Comparison of ENCODE assay signal across 17 cellular contexts in genomic region chr4:175884048-175884447, GRCh38.
"Had no signal": no experiment of that assay in that cellular context is flagged by ENCODE, and none has a peak within 500 bp of the region (broad histone marks: within the 10 kb centered on the region; RNA-seq: fewer than 3 reads in every experiment).

No MANE protein-coding gene starts in this region.

- ATAC-seq: activated naive CD4-positive, alpha-beta T cell treated with anti-CD3 and anti-CD28 coated beads, Interleukin-2, amount 50 U/mL, for 72 hours; activated T-helper 17 cell treated with anti-CD3 and anti-CD28 coated beads, Interleukin-2, amount 50 U/mL, for 72 hours; naive thymus-derived CD8-positive, alpha-beta T cell; stimulated activated naive B cell treated with anti-CD40 and anti-IgM and Interleukin-4, amounts not matched to agents 10 μg/mL and 1 μg/mL and 100 μg/mL, for 72 hours; WTC11 had no signal

- DNase-seq: activated T-cell treated with anti-CD3 and anti-CD28 coated beads, Interleukin-2, amount 50 U/mL, for 1 hour; cortex of kidney; foreskin fibroblast; glutamatergic neuron; immature natural killer cell; kidney glomerular epithelial cell; left ventricle myocardium inferior; naive thymus-derived CD8-positive, alpha-beta T cell; retina; stimulated activated CD4-positive, alpha-beta T cell treated with anti-CD3 and anti-CD28 coated beads, Interleukin-2, amount 100 ng/mL, for 48 hours; stimulated activated CD8-positive, alpha-beta memory T cell treated with anti-CD3 and anti-CD28 coated beads, Interleukin-4, amount 100 ng/mL, for 48 hours; stimulated activated naive B cell treated with anti-CD40 and anti-IgM and Interleukin-4, amounts not matched to agents 10 μg/mL and 1 μg/mL and 100 μg/mL, for 72 hours; T-helper 9 cell; transverse colon had no signal
